20 cellular contexts compared by ENCODE assay signal in the genomic region with DNA sequence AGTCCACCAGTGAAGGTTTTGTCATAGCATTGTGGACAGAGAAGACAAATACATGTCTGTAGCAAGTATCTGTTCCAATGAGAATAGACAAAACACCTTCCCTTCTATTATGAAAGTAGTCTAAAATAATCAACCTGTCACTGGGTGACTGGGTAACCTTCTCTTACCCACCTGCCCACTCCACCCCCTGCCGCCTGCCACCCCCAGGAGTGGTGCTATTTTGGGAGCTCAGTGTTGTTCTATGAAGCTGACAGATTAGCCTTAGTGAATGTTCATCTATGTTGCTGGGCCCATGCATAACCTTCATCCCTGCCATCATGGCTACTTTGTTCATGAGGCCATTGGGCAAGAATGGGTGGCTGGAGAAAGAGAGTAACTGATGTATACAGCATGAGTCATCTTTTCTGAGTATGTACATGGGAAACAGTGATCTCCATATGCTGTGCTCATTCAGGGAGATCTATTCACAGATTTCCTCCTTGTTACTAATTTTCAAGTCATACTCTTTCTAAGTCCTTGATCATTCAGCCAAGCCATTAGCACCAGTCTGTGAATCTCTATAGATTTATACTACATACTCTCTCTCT. TPM values are rescaled to one million over a fixed set of nuclear protein-coding genes. Genes with fewer than 3 reads are reported as not detected.
"Had no signal": no experiment of that assay in that cellular context is flagged by ENCODE, and none has a peak within 500 bp of the region (broad histone marks: within the 10 kb centered on the region; RNA-seq: fewer than 3 reads in every experiment).

No MANE protein-coding gene starts in this region.

- H3K4me2 ChIP-seq: smooth muscle cell had no signal

- H3K36me3 ChIP-seq: right atrium auricular region, tibial nerve, vagina, WERI-Rb-1 had no signal

- H3K4me3 ChIP-seq: dorsolateral prefrontal cortex, mucosa of descending colon, right atrium auricular region, smooth muscle cell, tibial nerve, vagina had no signal

- ATAC-seq: activated CD4-positive, alpha-beta T cell treated with anti-CD3 and anti-CD28 coated beads for 36 hours; activated CD8-positive, alpha-beta T cell treated with anti-CD3 and anti-CD28 coated beads for 36 hours; activated T-cell treated with anti-CD3 and anti-CD28 coated beads, Interleukin-2, amount 50 U/mL, for 72 hours; left cardiac atrium; mucosa of descending colon; naive thymus-derived CD8-positive, alpha-beta T cell; stimulated activated effector memory CD8-positive, alpha-beta T cell treated with anti-CD3 and anti-CD28 coated beads, Interleukin-12 subunit alpha, Interleukin-12 subunit beta, amount 100 ng/mL, for 72 hours had no signal

- H3K27me3 ChIP-seq: dorsolateral prefrontal cortex, right atrium auricular region, tibial nerve, vagina had no signal

- DNase-seq: activated CD4-positive, alpha-beta T cell treated with anti-CD3 and anti-CD28 coated beads for 36 hours; activated CD8-positive, alpha-beta memory T cell treated with anti-CD3 and anti-CD28 coated beads, Interleukin-2, amount 50 U/mL, for 4 hours; activated CD8-positive, alpha-beta T cell treated with anti-CD3 and anti-CD28 coated beads for 36 hours; activated gamma-delta T cell treated with Interleukin-2 at 50 U/mL for 16 hours; activated naive CD8-positive, alpha-beta T cell treated with anti-CD3 and anti-CD28 coated beads for 36 hours; activated T-cell treated with anti-CD3 and anti-CD28 coated beads, Interleukin-2, amount 50 U/mL, for 72 hours; anterior cingulate cortex; dorsolateral prefrontal cortex; hippocampal formation; left cardiac atrium; mucosa of descending colon; naive thymus-derived CD8-positive, alpha-beta T cell; posterior cingulate gyrus; T1000; WERI-Rb-1 had no signal

- H3K27ac ChIP-seq: right atrium auricular region, tibial nerve, vagina, WERI-Rb-1 had no signal

- H3K9me3 ChIP-seq: mucosa of descending colon, right atrium auricular region, tibial nerve, vagina had no signal

RNA-seq across cellular contexts. Expression of gene MARK1, which starts 24.8 kb away (rescaled TPM):
- total RNA-seq: activated CD4-positive, alpha-beta T cell treated with anti-CD3 and anti-CD28 coated beads for 36 hours; activated CD8-positive, alpha-beta T cell treated with anti-CD3 and anti-CD28 coated beads for 36 hours; activated naive CD8-positive, alpha-beta T cell treated with anti-CD3 and anti-CD28 coated beads for 36 hours; naive thymus-derived CD8-positive, alpha-beta T cell had no signal
- polyA plus RNA-seq: naive thymus-derived CD8-positive, alpha-beta T cell had no signal
